Comparison of ENCODE assay signal across 19 cellular contexts in the genomic region with DNA sequence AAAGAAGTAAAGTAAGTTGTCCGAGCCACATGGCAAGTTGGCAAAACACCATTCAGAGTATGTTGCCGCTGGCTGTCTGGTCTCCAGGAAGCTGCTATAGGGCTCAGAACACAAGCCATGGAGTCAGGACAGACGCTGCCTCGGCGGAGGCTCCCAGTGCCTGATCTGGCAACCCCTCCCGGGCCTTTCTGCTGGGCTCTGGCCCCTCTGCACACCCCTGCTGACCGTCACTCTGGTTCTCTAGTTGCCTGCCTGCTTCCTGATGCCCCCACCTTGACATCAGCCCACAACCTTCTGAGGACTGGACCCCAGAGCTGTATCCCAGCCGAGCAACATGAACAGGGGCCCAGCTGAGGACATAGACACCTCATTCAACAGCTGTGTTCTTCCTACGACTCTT.
"Had no signal": no experiment of that assay in that cellular context is flagged by ENCODE, and none has a peak within 500 bp of the region (broad histone marks: within the 10 kb centered on the region; RNA-seq: fewer than 3 reads in every experiment).

No MANE protein-coding gene starts in this region.

- DNase-seq: activated CD4-positive, alpha-beta T cell treated with anti-CD3 and anti-CD28 coated beads, Interleukin-2, amount 50 U/mL, for 4 hours; activated gamma-delta T cell; effector memory CD4-positive, alpha-beta T cell; left cardiac atrium; lower lobe of right lung; natural killer cell; stimulated activated CD4-positive, alpha-beta T cell treated with anti-CD3 and anti-CD28 coated beads, Interleukin-15, amount 100 ng/mL, for 24 hours; stimulated activated CD4-positive, alpha-beta T cell treated with anti-CD3 and anti-CD28 coated beads, Interleukin-2, amount 100 ng/mL, for 48 hours; stimulated activated naive CD8-positive, alpha-beta T cell treated with anti-CD3 and anti-CD28 coated beads, Interleukin-15, amount 100 ng/mL, for 72 hours; testis had no signal

- H3K9me3 Mint-ChIP-seq: activated naive CD4-positive, alpha-beta T cell treated with anti-CD3 and anti-CD28 coated beads, Interleukin-2, amount 50 U/mL, for 24 hours; dendritic cell treated with granulocyte-macrophage colony-stimulating factor and Interleukin-4, amounts not matched to agents 40 ng/mL and 50 ng/mL, for 4 days; natural killer cell; stimulated activated naive CD8-positive, alpha-beta T cell treated with anti-CD3 and anti-CD28 coated beads, Interleukin-15, amount 100 ng/mL, for 72 hours; T-helper 2 cell treated with Interferon-gamma antibody and Interleukin-4, amounts not matched to agents 5 μg/mL and 100 μg/mL, for 36 hours had no signal

- H3K9me3 ChIP-seq: esophagus muscularis mucosa, lower lobe of right lung, right atrium auricular region, testis, vagina had no signal

- H3K4me3 Mint-ChIP-seq: activated naive CD4-positive, alpha-beta T cell treated with anti-CD3 and anti-CD28 coated beads, Interleukin-2, amount 50 U/mL, for 24 hours; dendritic cell treated with granulocyte-macrophage colony-stimulating factor and Interleukin-4, amounts not matched to agents 40 ng/mL and 50 ng/mL, for 4 days; natural killer cell; stimulated activated naive CD8-positive, alpha-beta T cell treated with anti-CD3 and anti-CD28 coated beads, Interleukin-15, amount 100 ng/mL, for 72 hours; T-helper 2 cell treated with Interferon-gamma antibody and Interleukin-4, amounts not matched to agents 5 μg/mL and 100 μg/mL, for 36 hours had no signal

- H3K4me1 Mint-ChIP-seq: activated naive CD4-positive, alpha-beta T cell treated with anti-CD3 and anti-CD28 coated beads, Interleukin-2, amount 50 U/mL, for 24 hours; natural killer cell had no signal

- H3K4me3 ChIP-seq: esophagus muscularis mucosa, hepatocyte, lower lobe of right lung, right atrium auricular region, skin epidermis, testis, vagina had no signal

- H3K36me3 Mint-ChIP-seq: activated naive CD4-positive, alpha-beta T cell treated with anti-CD3 and anti-CD28 coated beads, Interleukin-2, amount 50 U/mL, for 24 hours; natural killer cell had no signal

- ATAC-seq: left cardiac atrium; lower lobe of right lung; natural killer cell; stimulated activated naive CD8-positive, alpha-beta T cell treated with anti-CD3 and anti-CD28 coated beads, Interleukin-15, amount 100 ng/mL, for 72 hours had no signal

- H3K27me3 ChIP-seq: esophagus muscularis mucosa, hepatocyte, right atrium auricular region, testis, vagina had no signal

- H3K27me3 Mint-ChIP-seq: activated naive CD4-positive, alpha-beta T cell treated with anti-CD3 and anti-CD28 coated beads, Interleukin-2, amount 50 U/mL, for 24 hours had no signal

- H3K36me3 ChIP-seq: right atrium auricular region, vagina had no signal

- H3K27ac ChIP-seq: hepatocyte, lower lobe of right lung, skin epidermis, testis, vagina had no signal

- H3K27ac Mint-ChIP-seq: activated naive CD4-positive, alpha-beta T cell treated with anti-CD3 and anti-CD28 coated beads, Interleukin-2, amount 50 U/mL, for 24 hours; dendritic cell treated with granulocyte-macrophage colony-stimulating factor and Interleukin-4, amounts not matched to agents 40 ng/mL and 50 ng/mL, for 4 days; natural killer cell; progenitor cell of endocrine pancreas; T-helper 2 cell treated with Interferon-gamma antibody and Interleukin-4, amounts not matched to agents 5 μg/mL and 100 μg/mL, for 36 hours had no signal
